17 cellular contexts compared by ENCODE assay signal in the genomic region with DNA sequence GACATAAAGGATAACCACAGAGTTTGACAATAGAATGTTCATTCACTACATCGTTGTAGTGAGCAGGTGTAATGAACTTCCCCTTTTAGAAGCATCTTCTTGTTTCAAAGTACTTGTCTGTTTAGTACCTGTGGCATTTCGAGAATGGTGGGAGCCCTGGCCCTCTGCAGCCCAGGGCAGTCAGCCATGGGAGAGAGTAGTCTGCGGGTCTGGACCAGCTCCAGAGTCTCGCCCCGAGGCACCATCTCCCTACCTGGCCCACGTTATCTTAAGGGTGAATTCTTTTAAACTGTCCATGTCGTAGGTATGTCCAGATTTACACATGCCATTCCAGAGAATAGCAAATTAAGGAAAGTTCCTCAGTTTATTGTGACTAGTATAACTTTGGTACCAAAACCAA.
DNase-seq lines count a peak whose midpoint lies in the region; ATAC-seq, FAIRE-seq and TF ChIP-seq lines count a peak whose summit lies in the region.
"Had no signal": no experiment of that assay in that cellular context is flagged by ENCODE, and none has a peak within 500 bp of the region (broad histone marks: within the 10 kb centered on the region; RNA-seq: fewer than 3 reads in every experiment).

No MANE protein-coding gene starts in this region.

- peaks cover 28% of the 10 kb centered on the region for H3K4me1 Mint-ChIP-seq in endodermal cell
- H3K4me1 Mint-ChIP-seq in neural progenitor cell, result peaks cover 23% of the 10 kb centered on the region
- H3K4me1 Mint-ChIP-seq: CD8-positive, alpha-beta memory T cell; IgD-negative memory B cell had no signal

- H3K9me3 Mint-ChIP-seq in endodermal cell (peaks cover 19% of the 10 kb centered on the region), neural progenitor cell (no peaks in the 10 kb centered on the region)

- H3K36me3 ChIP-seq in HUES6 (ENCODE audit: control insufficient read depth, insufficient read depth, low read length) (peaks cover 32% of the 10 kb centered on the region; the same call in 1 of the 2 replicates), endodermal cell (ENCODE audit: control insufficient read depth, insufficient read depth, low read length) (peaks cover 66% of the 10 kb centered on the region), trophoblast cell (ENCODE audit: control insufficient read depth in 1 of 2, insufficient read depth in 2 of 2, low read length in 2 of 2) (peaks cover 1 to 2% of the 10 kb centered on the region in 2 experiments), neural progenitor cell (peaks cover 9% of the 10 kb centered on the region), HepG2 (replicated peaks in 1 of 2; ENCODE audit: control insufficient read depth in 1 of 2, insufficient read depth in 2 of 2, low read length in 2 of 2) (peaks cover 4 to 18% of the 10 kb centered on the region in 2 experiments)
- H3K36me3 ChIP-seq: BLaER1 had no signal

- no peak overlapping the region for H2BK5ac ChIP-seq in trophoblast cell (ENCODE audit: low read depth, low read length, poor library complexity)

- H3K27me3 ChIP-seq in HUES6 (ENCODE audit: control insufficient read depth, insufficient read depth, low read length), result no peaks in the 10 kb centered on the region
- no peaks in the 10 kb centered on the region for H3K27me3 ChIP-seq in endodermal cell (ENCODE audit: control insufficient read depth, insufficient read depth, low read length, poor library complexity, severe bottlenecking)
- H3K27me3 ChIP-seq in trophoblast cell (ENCODE audit: insufficient read depth, low read length), result no peaks in the 10 kb centered on the region
- H3K27me3 ChIP-seq in neural progenitor cell, result no peaks in the 10 kb centered on the region
- no peaks in the 10 kb centered on the region for H3K27me3 ChIP-seq in HepG2 (ENCODE audit: control insufficient read depth in 1 of 2, insufficient read depth in 2 of 2, low read length in 2 of 2)
- H3K27me3 ChIP-seq: BLaER1 had no signal

- no peak for FAIRE-seq in HepG2 (lab: Jason Lieb, UNC)
- FAIRE-seq: GM12878, GM18507, HTR-8/SVneo had no signal

- H3K4me3 ChIP-seq in HUES6 (ENCODE audit: low read depth, low read length), result no peak overlapping the region
- H3K4me3 ChIP-seq in endodermal cell (ENCODE audit: low read length), result no peak overlapping the region
- H3K4me3 ChIP-seq in trophoblast cell (ENCODE audit: low read depth, low read length), result no peak overlapping the region
- H3K4me3 ChIP-seq in neural progenitor cell, result no peak overlapping the region
- no peak overlapping the region for H3K4me3 ChIP-seq in HepG2 (replicated peaks in 1 of 3; ENCODE audit: insufficient read depth in 1 of 3, low read depth in 2 of 3, low read length in 3 of 3)
- H3K4me3 ChIP-seq: BLaER1, GM12878 had no signal

- TF ChIP-seq EP300 in HepG2 (IDR thresholded peaks at IDR 0.05; ENCODE audit: low read depth in 2 of 2, low read length in 2 of 2) (no peak), HepG2 (CRISPR knock-in tag; IDR thresholded peaks at IDR 0.05; ENCODE audit: borderline replicate concordance) (no peak)

- H3K14ac ChIP-seq in trophoblast cell (ENCODE audit: low read length), result no peak overlapping the region

- H3K4me1 ChIP-seq in HUES6 (ENCODE audit: control insufficient read depth, insufficient read depth, low read length) (peaks cover 59% of the 10 kb centered on the region), endodermal cell (ENCODE audit: control insufficient read depth, insufficient read depth, low read length) (peaks cover 16% of the 10 kb centered on the region), trophoblast cell (ENCODE audit: control insufficient read depth in 1 of 2, insufficient read depth in 2 of 2, low read length in 2 of 2) (peaks cover 2 to 5% of the 10 kb centered on the region in 2 experiments), neural progenitor cell (peaks cover 9% of the 10 kb centered on the region), HepG2 (ENCODE audit: insufficient read depth, low read length) (peaks cover 5% of the 10 kb centered on the region)
- H3K4me1 ChIP-seq: BLaER1 had no signal

- TF ChIP-seq RAD21 in HepG2 (CRISPR knock-in tag; IDR thresholded peaks at IDR 0.05), result no peak

- H4K20me1 ChIP-seq in neural progenitor cell (ENCODE audit: low read depth) (peaks cover 7% of the 10 kb centered on the region), HepG2 (ENCODE audit: insufficient read depth, low read length) (0 out of 2 replicates have a peak, but pooled peaks cover 6% of the 10 kb centered on the region)
- H4K20me1 ChIP-seq: BLaER1 had no signal

- H2BK120ac ChIP-seq in trophoblast cell (ENCODE audit: insufficient read depth, low read length, poor library complexity), result no peak overlapping the region

- H3K79me2 ChIP-seq in trophoblast cell (ENCODE audit: control insufficient read depth, insufficient read depth, low read length, poor library complexity) (no peaks in the 10 kb centered on the region), neural progenitor cell (ENCODE audit: low read depth) (peaks cover 10% of the 10 kb centered on the region), HepG2 (ENCODE audit: insufficient read depth, low read length) (no peaks in the 10 kb centered on the region)

- peaks cover 2% of the 10 kb centered on the region for H3K79me1 ChIP-seq in trophoblast cell (ENCODE audit: low read length)

- H3K9me3 ChIP-seq in HUES6 (ENCODE audit: control insufficient read depth, insufficient read depth, low read depth, low read length) (no peaks in the 10 kb centered on the region), endodermal cell (ENCODE audit: control insufficient read depth, low read length) (peaks cover 18% of the 10 kb centered on the region), trophoblast cell (ENCODE audit: insufficient read depth, low read depth, low read length) (no peaks in the 10 kb centered on the region), neural progenitor cell (ENCODE audit: low read depth) (no peaks in the 10 kb centered on the region), HepG2 (ENCODE audit: low read length) (no peaks in the 10 kb centered on the region)

- ATAC-seq in HepG2, result no peak
- ATAC-seq: GM12878 had no signal

- no peak overlapping the region for H2AFZ ChIP-seq in trophoblast cell (ENCODE audit: insufficient read depth, low read length, poor library complexity)
- no peak overlapping the region for H2AFZ ChIP-seq in neural progenitor cell (replicated peaks)
- no peak overlapping the region for H2AFZ ChIP-seq in HepG2 (ENCODE audit: low read length)

- TF ChIP-seq CTCF in endodermal cell (conservative IDR thresholded peaks at IDR 0.05) (no peak), neural progenitor cell (IDR thresholded peaks at IDR 0.05) (no peak), HepG2 (CRISPR knock-in tag; IDR thresholded peaks at IDR 0.05) (no peak)

- no peak overlapping the region for H3K4ac ChIP-seq in trophoblast cell (ENCODE audit: low read depth, low read length)

- H3K27ac ChIP-seq in HUES6 (ENCODE audit: low read depth, low read length) (peak overlapping the region; percentile 67; the same call in 1 of the 2 replicates), endodermal cell (ENCODE audit: low read depth, low read length) (no peak overlapping the region), trophoblast cell (ENCODE audit: low read depth, low read length) (no peak overlapping the region), neural progenitor cell (no peak overlapping the region), HepG2 (ENCODE audit: extremely low read length, insufficient read depth, low read length) (no peak overlapping the region)
- H3K27ac ChIP-seq: 22Rv1, BLaER1 had no signal

- no peak for TF ChIP-seq POLR2A in HepG2 (IDR thresholded peaks at IDR 0.05; ENCODE audit: insufficient read depth in 1 of 2, low read depth in 2 of 2, low read length in 2 of 2)

- 95 to 97% methylated on average over 7 of the region's 7 CpGs for WGBS in endodermal cell (ENCODE audit: insufficient coverage in 1 of 2, insufficient read length in 1 of 2), 2 experiments
- WGBS in trophoblast cell (ENCODE audit: extremely low coverage, insufficient coverage, insufficient read length), result no CpG with 5 or more reads among the region's 7 CpGs
- 96% methylated on average over 7 of the region's 7 CpGs for WGBS in HepG2 (ENCODE audit: low lambda C conversion rate)

- DNase-seq in ELF-1 (ENCODE audit: low read depth, low spot score) (peak; percentile 76), endodermal cell (peak; percentile 63), trophoblast cell (peak; percentile 87 to 94), D341Med (ENCODE audit: low spot score) (no peak), neural progenitor cell (ENCODE audit: low spot score) (no peak), HepG2 (ENCODE audit: low spot score) (no peak)
- DNase-seq: AML-193; CD8-positive, alpha-beta memory T cell; DMS 273 treated with DMSO at 0.1 percent for 48 hours; KG1 had no signal

- no peak overlapping the region for H4K91ac ChIP-seq in trophoblast cell (ENCODE audit: low read depth, low read length)

- CTCF ChIA-PET in HepG2 (lab: Yijun Ruan, JAX; ENCODE audit: low intra/inter-chr PET ratio, low total read pairs), result no interaction called here

- no peak overlapping the region for H4K12ac ChIP-seq in trophoblast cell (ENCODE audit: low read depth, low read length)

- intact Hi-C loops in HepG2 (cut with micrococcal nuclease; ENCODE audit: unreplicated experiment), result no loop called here

- peak overlapping the region; percentile 54 for H3K27ac Mint-ChIP-seq in endodermal cell
- H3K27ac Mint-ChIP-seq in neural progenitor cell, result no peak overlapping the region
- H3K27ac Mint-ChIP-seq: CD8-positive, alpha-beta memory T cell had no signal

- in situ Hi-C loops in HepG2 (cut with HindIII; ENCODE audit: extremely low pct_ligation_motif_present, low pct_unique_long_range_greater_than_20kb), result no loop called here

- no TSS peak for BruUV-seq in HepG2 (replicated peaks; lab: Mats Ljungman, UMichigan)

- H3K27me3 Mint-ChIP-seq in endodermal cell (ENCODE audit: insufficient read depth) (no peaks in the 10 kb centered on the region), neural progenitor cell (ENCODE audit: insufficient read depth, low read depth) (no peaks in the 10 kb centered on the region)
- H3K27me3 Mint-ChIP-seq: CD8-positive, alpha-beta memory T cell; IgD-negative memory B cell had no signal

- POLR2A ChIA-PET in HepG2 (lab: Yijun Ruan, JAX), result no interaction called here

- H3K9ac ChIP-seq in HUES6 (ENCODE audit: low read length) (peak overlapping the region; percentile 18), endodermal cell (ENCODE audit: extremely low read depth, low read length, poor library complexity, severe bottlenecking) (no peak overlapping the region), trophoblast cell (ENCODE audit: low read length) (no peak overlapping the region), neural progenitor cell (no peak overlapping the region), HepG2 (ENCODE audit: insufficient read depth, low read depth, low read length) (no peak overlapping the region)
- H3K9ac ChIP-seq: BLaER1 had no signal

- peaks cover 57% of the 10 kb centered on the region for H3K36me3 Mint-ChIP-seq in endodermal cell (ENCODE audit: low read depth)
- H3K36me3 Mint-ChIP-seq in neural progenitor cell, result peaks cover 40% of the 10 kb centered on the region

- no peak overlapping the region for H2AK5ac ChIP-seq in trophoblast cell (ENCODE audit: low read length)

- H4K8ac ChIP-seq in trophoblast cell (ENCODE audit: low read depth, low read length), result no peak overlapping the region

- H3F3A ChIP-seq in neural progenitor cell (ENCODE audit: low read depth), result peaks cover 26% of the 10 kb centered on the region

- no peak overlapping the region for H3K4me2 ChIP-seq in trophoblast cell (ENCODE audit: low read length)
- H3K4me2 ChIP-seq in neural progenitor cell, result no peak overlapping the region
- no peak overlapping the region for H3K4me2 ChIP-seq in HepG2 (ENCODE audit: low read depth, low read length)
- H3K4me2 ChIP-seq: BLaER1 had no signal

- no peak overlapping the region for H3K4me3 Mint-ChIP-seq in endodermal cell
- no peak overlapping the region for H3K4me3 Mint-ChIP-seq in neural progenitor cell
- H3K4me3 Mint-ChIP-seq: CD8-positive, alpha-beta memory T cell; IgD-negative memory B cell had no signal

- H3K18ac ChIP-seq in trophoblast cell (ENCODE audit: low read length), result no peak overlapping the region

- H2BK12ac ChIP-seq in trophoblast cell (ENCODE audit: low read length), result no peak overlapping the region

- no peak overlapping the region for H3K23ac ChIP-seq in trophoblast cell (ENCODE audit: low read length)

Comparison
In these comparisons a context has a peak if more than half of its experiments do, and no peak if none do; other contexts are left out.
1. DNase-seq: peak in ELF-1 (single experiment), endodermal cell (single experiment) and trophoblast cell (2 of 2); none in D341Med (single experiment), neural progenitor cell (single experiment) and HepG2 (single experiment).